5 cellular contexts compared by ENCODE assay signal in the genomic region with DNA sequence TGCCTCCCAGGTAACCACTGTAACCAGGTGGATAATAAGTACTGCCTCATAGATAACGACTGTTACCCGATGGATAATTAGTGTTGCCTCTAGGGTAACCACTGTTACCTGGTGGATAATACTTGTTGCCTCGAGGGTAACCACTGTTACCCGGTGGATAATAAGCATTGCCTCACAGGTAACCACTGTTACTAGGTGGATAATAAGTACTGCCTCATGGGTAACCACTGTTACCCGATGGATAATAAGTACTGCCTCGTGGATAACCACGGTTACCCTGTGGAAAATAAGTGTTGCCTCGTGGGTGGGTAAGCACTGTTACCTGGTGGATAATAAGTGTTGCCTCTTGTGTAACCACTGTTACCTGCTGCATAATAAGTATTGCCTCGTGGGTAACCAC. TPM values are rescaled to one million over a fixed set of nuclear protein-coding genes. Genes with fewer than 3 reads are reported as not detected.
"Had no signal": no experiment of that assay in that cellular context is flagged by ENCODE, and none has a peak within 500 bp of the region (broad histone marks: within the 10 kb centered on the region; RNA-seq: fewer than 3 reads in every experiment).

No MANE protein-coding gene starts in this region.

RNA-seq across cellular contexts. Expression of a gene that starts 17.5 kb away (rescaled TPM):
- total RNA-seq: M059J, PC-3, Right ventricle myocardium superior, SJSA1 had no signal
- polyA plus RNA-seq: SK-N-SH had no signal

RNA-seq across cellular contexts. Expression of a gene that starts 53.4 kb away (rescaled TPM):
- total RNA-seq: M059J, PC-3, Right ventricle myocardium superior, SJSA1 had no signal
- polyA plus RNA-seq: SK-N-SH had no signal
